ENCODE assay signal across 28 cellular contexts in genomic region chr10:36094091-36094490, GRCh38.
DNase-seq lines count a peak whose midpoint lies in the region; ATAC-seq and TF ChIP-seq lines count a peak whose summit lies in the region.
"Had no signal": no experiment of that assay in that cellular context is flagged by ENCODE, and none has a peak within 500 bp of the region (broad histone marks: within the 10 kb centered on the region; RNA-seq: fewer than 3 reads in every experiment).

No MANE protein-coding gene starts in this region.

- CTCF ChIA-PET in A673 (lab: Charles Lee): no interaction called here
- CTCF ChIA-PET in PC-3 (lab: Charles Lee): no interaction called here
- CTCF ChIA-PET in activated CD8-positive, alpha-beta memory T cell treated with anti-CD3 and anti-CD28 coated beads, Interleukin-2, amount 10 ng/mL, durations not matched to agents 7 days and 5 days (lab: Charles Lee): no interaction called here

- H3K4me3 ChIP-seq in A673 (ENCODE audit: low read depth, low read length, poor library complexity, severe bottlenecking): no peak overlapping the region
- H3K4me3 ChIP-seq in PC-3 (ENCODE audit: low read length): no peak overlapping the region
- H3K4me3 ChIP-seq: esophagus squamous epithelium, gastroesophageal sphincter, skin epidermis, upper lobe of left lung had no signal

- peaks cover 0 to 4% (median 0%) of the 10 kb centered on the region in 3 donors for H3K36me3 Mint-ChIP-seq in naive thymus-derived CD8-positive, alpha-beta T cell
- no peaks in the 10 kb centered on the region for H3K36me3 Mint-ChIP-seq in activated CD8-positive, alpha-beta memory T cell treated with anti-CD3 and anti-CD28 coated beads, Interleukin-2, amount 10 ng/mL, durations not matched to agents 7 days and 5 days
- H3K36me3 Mint-ChIP-seq: activated naive CD8-positive, alpha-beta T cell treated with anti-CD3 and anti-CD28 coated beads, Interleukin-2, amount 10 ng/mL, durations not matched to agents 7 days and 5 days; immature natural killer cell; natural killer cell had no signal

- no peak overlapping the region for H3K4me3 Mint-ChIP-seq in naive thymus-derived CD8-positive, alpha-beta T cell
- no peak overlapping the region for H3K4me3 Mint-ChIP-seq in activated CD8-positive, alpha-beta memory T cell treated with anti-CD3 and anti-CD28 coated beads, Interleukin-2, amount 10 ng/mL, durations not matched to agents 7 days and 5 days
- H3K4me3 Mint-ChIP-seq: activated naive CD8-positive, alpha-beta T cell treated with anti-CD3 and anti-CD28 coated beads, Interleukin-2, amount 10 ng/mL, durations not matched to agents 7 days and 5 days; endodermal cell; immature natural killer cell; natural killer cell; T-helper 17 cell had no signal

- H3K27me3 Mint-ChIP-seq in naive thymus-derived CD8-positive, alpha-beta T cell: peaks cover 0 to 3% (median 0%) of the 10 kb centered on the region in 5 donors
- no peaks in the 10 kb centered on the region for H3K27me3 Mint-ChIP-seq in activated CD8-positive, alpha-beta memory T cell treated with anti-CD3 and anti-CD28 coated beads, Interleukin-2, amount 10 ng/mL, durations not matched to agents 7 days and 5 days
- H3K27me3 Mint-ChIP-seq: activated naive CD8-positive, alpha-beta T cell treated with anti-CD3 and anti-CD28 coated beads, Interleukin-2, amount 10 ng/mL, durations not matched to agents 7 days and 5 days; T-helper 17 cell had no signal

- H3K9me2 ChIP-seq in PC-3 (replicated peaks; ENCODE audit: low read length): no peaks in the 10 kb centered on the region

- no peak overlapping the region for H3K9ac ChIP-seq in PC-3 (ENCODE audit: low read length)

- no peaks in the 10 kb centered on the region for H3K79me2 ChIP-seq in PC-3 (ENCODE audit: low read length)

- no peaks in the 10 kb centered on the region for H3K27me3 ChIP-seq in A673 (replicated peaks; ENCODE audit: insufficient read depth, low read depth, low read length, poor library complexity)
- no peaks in the 10 kb centered on the region for H3K27me3 ChIP-seq in PC-3 (ENCODE audit: low read length)
- H3K27me3 ChIP-seq: esophagus squamous epithelium, gastroesophageal sphincter, upper lobe of left lung had no signal

- TF ChIP-seq CTCF in A673 (conservative IDR thresholded peaks at IDR 0.05; ENCODE audit: low read depth, low read length) (no peak), PC-3 (conservative IDR thresholded peaks at IDR 0.05; ENCODE audit: low read depth, low read length) (no peak; the same call in 1 of the 2 replicates)

- H4K20me1 ChIP-seq in PC-3 (ENCODE audit: low read length): no peaks in the 10 kb centered on the region

- H2AFZ ChIP-seq in PC-3 (ENCODE audit: low read length): no peak overlapping the region

- BruUV-seq in A673 (replicated peaks; lab: Mats Ljungman, UMichigan): no TSS peak
- no TSS peak for BruUV-seq in PC-3 (replicated peaks; lab: Mats Ljungman, UMichigan)

- intact Hi-C loops in A673 (cut with micrococcal nuclease; ENCODE audit: unreplicated experiment) (no loop called here), PC-3 (cut with micrococcal nuclease) (no loop called here)

- no peaks in the 10 kb centered on the region for H3F3A ChIP-seq in PC-3 (ENCODE audit: low read length, unreplicated experiment)

- peak; percentile 10 for DNase-seq in A673 (ENCODE audit: low spot score)
- DNase-seq in LHCN-M2 (ENCODE audit: low read depth): peak; percentile 23
- DNase-seq in PC-3: peak; percentile 89
- peak; percentile 30 for DNase-seq in kidney tubule cell (ENCODE audit: low spot score)
- no peak for DNase-seq in HuH-7 (ENCODE audit: low spot score)
- DNase-seq in naive thymus-derived CD8-positive, alpha-beta T cell: no peak
- no peak for DNase-seq in NCI-H2196 (lab: John Stamatoyannopoulos, UW; ENCODE audit: unreplicated experiment)
- DNase-seq in activated CD8-positive, alpha-beta memory T cell treated with anti-CD3 and anti-CD28 coated beads, Interleukin-2, amount 10 ng/mL, durations not matched to agents 7 days and 5 days: no peak
- DNase-seq: activated effector memory CD4-positive, alpha-beta T cell treated with Interleukin-2 at 50 U/mL for 16 hours; activated naive CD8-positive, alpha-beta T cell treated with anti-CD3 and anti-CD28 coated beads, Interleukin-2, amount 10 ng/mL, durations not matched to agents 7 days and 5 days; caudate nucleus; endodermal cell; esophagus squamous epithelium; GDM1; hypothalamus; immature natural killer cell; KG1; natural killer cell; NCI-H1417 treated with DMSO at 0.1 percent for 48 hours; NCI-H2081 treated with DMSO at 0.1 percent for 48 hours; NCI-H69; T-helper 17 cell; upper lobe of left lung had no signal

- no peaks in the 10 kb centered on the region for H3K4me1 Mint-ChIP-seq in naive thymus-derived CD8-positive, alpha-beta T cell
- no peaks in the 10 kb centered on the region for H3K4me1 Mint-ChIP-seq in activated CD8-positive, alpha-beta memory T cell treated with anti-CD3 and anti-CD28 coated beads, Interleukin-2, amount 10 ng/mL, durations not matched to agents 7 days and 5 days
- H3K4me1 Mint-ChIP-seq: activated naive CD8-positive, alpha-beta T cell treated with anti-CD3 and anti-CD28 coated beads, Interleukin-2, amount 10 ng/mL, durations not matched to agents 7 days and 5 days; immature natural killer cell; natural killer cell; T-helper 17 cell had no signal

- H3K36me3 ChIP-seq in A673 (ENCODE audit: insufficient read depth, low read length, poor library complexity, severe bottlenecking) (no peaks in the 10 kb centered on the region), PC-3 (ENCODE audit: low read depth, low read length) (no peaks in the 10 kb centered on the region)
- H3K36me3 ChIP-seq: esophagus squamous epithelium, gastroesophageal sphincter, upper lobe of left lung had no signal

- H3K27ac ChIP-seq in A673 (ENCODE audit: low read depth, low read length, poor library complexity, severe bottlenecking) (no peak overlapping the region), PC-3 (ENCODE audit: low read length) (no peak overlapping the region)
- H3K27ac ChIP-seq: esophagus squamous epithelium, gastroesophageal sphincter, skin epidermis, upper lobe of left lung had no signal

- no peak overlapping the region for H3K4me2 ChIP-seq in PC-3 (ENCODE audit: low read length)

- H3K9me3 Mint-ChIP-seq in naive thymus-derived CD8-positive, alpha-beta T cell: peaks cover 0 to 15% (median 2%) of the 10 kb centered on the region in 9 donors
- no peaks in the 10 kb centered on the region for H3K9me3 Mint-ChIP-seq in activated CD8-positive, alpha-beta memory T cell treated with anti-CD3 and anti-CD28 coated beads, Interleukin-2, amount 10 ng/mL, durations not matched to agents 7 days and 5 days (ENCODE audit: low read depth)

- H3K4me1 ChIP-seq in A673 (ENCODE audit: insufficient read depth, low read length, poor library complexity, severe bottlenecking) (no peaks in the 10 kb centered on the region), PC-3 (ENCODE audit: insufficient read depth, low read length) (peaks cover 29% of the 10 kb centered on the region)
- H3K4me1 ChIP-seq: esophagus squamous epithelium, gastroesophageal sphincter, upper lobe of left lung had no signal

- H3K9me3 ChIP-seq in A673 (ENCODE audit: low read depth, low read length, poor library complexity, severe bottlenecking) (no peaks in the 10 kb centered on the region), PC-3 (ENCODE audit: low read length) (no peaks in the 10 kb centered on the region; the same call in 1 of the 2 replicates)
- H3K9me3 ChIP-seq: esophagus squamous epithelium, upper lobe of left lung had no signal

- peak; percentile 38 for ATAC-seq in PC-3
- ATAC-seq in naive thymus-derived CD8-positive, alpha-beta T cell: no peak
- no peak for ATAC-seq in activated CD8-positive, alpha-beta memory T cell treated with anti-CD3 and anti-CD28 coated beads, Interleukin-2, amount 10 ng/mL, durations not matched to agents 7 days and 5 days
- ATAC-seq: gastroesophageal sphincter, HCT116, left lobe of liver, natural killer cell, SK-N-SH treated with all-trans-retinoic acid at 6 μM for 48 hours, T-helper 17 cell had no signal

- POLR2A ChIA-PET in A673 (lab: Charles Lee; ENCODE audit: low non-redundant PET) (no interaction called here), PC-3 (lab: Charles Lee; ENCODE audit: unreplicated experiment) (no interaction called here)
- POLR2A ChIA-PET in naive thymus-derived CD8-positive, alpha-beta T cell (lab: Charles Lee): no interaction called here

- H3K27ac Mint-ChIP-seq in naive thymus-derived CD8-positive, alpha-beta T cell: no peak overlapping the region
- H3K27ac Mint-ChIP-seq in activated CD8-positive, alpha-beta memory T cell treated with anti-CD3 and anti-CD28 coated beads, Interleukin-2, amount 10 ng/mL, durations not matched to agents 7 days and 5 days: no peak overlapping the region
- H3K27ac Mint-ChIP-seq: activated naive CD8-positive, alpha-beta T cell treated with anti-CD3 and anti-CD28 coated beads, Interleukin-2, amount 10 ng/mL, durations not matched to agents 7 days and 5 days; endodermal cell; immature natural killer cell; natural killer cell; T-helper 17 cell had no signal

Comparison
In these comparisons a context has a peak if more than half of its experiments do, and no peak if none do; other contexts are left out.
1. DNase-seq: peak in A673 (single experiment), LHCN-M2 (single experiment), PC-3 (single experiment) and kidney tubule cell (single experiment); none in HuH-7 (single experiment), naive thymus-derived CD8-positive, alpha-beta T cell (0 of 10), NCI-H2196 (single experiment) and activated CD8-positive, alpha-beta memory T cell treated with anti-CD3 and anti-CD28 coated beads, Interleukin-2, amount 10 ng/mL, durations not matched to agents 7 days and 5 days (single experiment).